Comparison of ENCODE assay signal across 30 cellular contexts in genomic region chr9:89660286-89660685, GRCh38. TPM values are rescaled to one million over a fixed set of nuclear protein-coding genes. Genes with fewer than 3 reads are reported as not detected.
DNase-seq lines count a peak whose midpoint lies in the region; ATAC-seq, FAIRE-seq and TF ChIP-seq lines count a peak whose summit lies in the region.
"Had no signal": no experiment of that assay in that cellular context is flagged by ENCODE, and none has a peak within 500 bp of the region (broad histone marks: within the 10 kb centered on the region; RNA-seq: fewer than 3 reads in every experiment).

No MANE protein-coding gene starts in this region.

- peaks cover 3 to 9% (median 9%) of the 10 kb centered on the region in 3 donors for H3K27me3 Mint-ChIP-seq in CD14-positive monocyte (ENCODE audit: low read depth in 3 of 3)
- H3K27me3 Mint-ChIP-seq in activated naive CD8-positive, alpha-beta T cell treated with anti-CD3 and anti-CD28 coated beads, Interleukin-2, amount 50 U/mL, for 24 hours = peaks cover 6% of the 10 kb centered on the region
- peaks cover 24% of the 10 kb centered on the region for H3K27me3 Mint-ChIP-seq in activated T-cell treated with anti-CD3 and anti-CD28 coated beads, Interleukin-2, amount 50 U/mL, for 24 hours

- no peak for ATAC-seq in activated naive CD8-positive, alpha-beta T cell treated with anti-CD3 and anti-CD28 coated beads, Interleukin-2, amount 50 U/mL, for 24 hours
- ATAC-seq: left ventricle myocardium superior had no signal

- H3K4me3 Mint-ChIP-seq in CD14-positive monocyte = peak overlapping the region in 1 of 2 donors; percentile 42
- no peak overlapping the region for H3K4me3 Mint-ChIP-seq in activated naive CD8-positive, alpha-beta T cell treated with anti-CD3 and anti-CD28 coated beads, Interleukin-2, amount 50 U/mL, for 24 hours
- H3K4me3 Mint-ChIP-seq in activated T-cell treated with anti-CD3 and anti-CD28 coated beads, Interleukin-2, amount 50 U/mL, for 24 hours = no peak overlapping the region
- H3K4me3 Mint-ChIP-seq: activated naive CD4-positive, alpha-beta T cell treated with anti-CD3 and anti-CD28 coated beads for 36 hours; H9; mesothelial cell of epicardium had no signal

- peak overlapping the region; percentile 99 for H3K27ac ChIP-seq in neutrophil
- H3K27ac ChIP-seq: tibial nerve had no signal

- no peak overlapping the region for H3K4me3 ChIP-seq in bronchial epithelial cell (ENCODE audit: low read depth, low read length)
- peak overlapping the region in 1 of 2 experiments; percentile 43 for H3K4me3 ChIP-seq in neutrophil (ENCODE audit: low read depth in 1 of 2, low read length in 1 of 2)
- H3K4me3 ChIP-seq: stomach, tibial nerve had no signal

- intact Hi-C loops in CD14-positive monocyte (cut with micrococcal nuclease) = loop anchor here (5.0 kb wide), 1 partner anchor 58 kb away; no protein-coding TSS in a partner anchor

- H3K36me3 ChIP-seq in bronchial epithelial cell (ENCODE audit: control insufficient read depth, insufficient read depth, low read length) (no peaks in the 10 kb centered on the region), neutrophil (no peaks in the 10 kb centered on the region)
- H3K36me3 ChIP-seq: BE2C, stomach, tibial nerve had no signal

- peaks cover 0 to 2% (median 0%) of the 10 kb centered on the region in 7 donors for H3K9me3 Mint-ChIP-seq in CD14-positive monocyte
- no peaks in the 10 kb centered on the region for H3K9me3 Mint-ChIP-seq in activated naive CD8-positive, alpha-beta T cell treated with anti-CD3 and anti-CD28 coated beads, Interleukin-2, amount 50 U/mL, for 24 hours
- H3K9me3 Mint-ChIP-seq in activated T-cell treated with anti-CD3 and anti-CD28 coated beads, Interleukin-2, amount 50 U/mL, for 24 hours = no peaks in the 10 kb centered on the region
- H3K9me3 Mint-ChIP-seq: activated naive CD4-positive, alpha-beta T cell treated with anti-CD3 and anti-CD28 coated beads for 36 hours; H9; mesothelial cell of epicardium had no signal

- H3K36me3 Mint-ChIP-seq in CD14-positive monocyte = no peaks in the 10 kb centered on the region
- H3K36me3 Mint-ChIP-seq in activated naive CD8-positive, alpha-beta T cell treated with anti-CD3 and anti-CD28 coated beads, Interleukin-2, amount 50 U/mL, for 24 hours (ENCODE audit: low read depth) = no peaks in the 10 kb centered on the region
- H3K36me3 Mint-ChIP-seq in activated T-cell treated with anti-CD3 and anti-CD28 coated beads, Interleukin-2, amount 50 U/mL, for 24 hours (ENCODE audit: low read depth) = no peaks in the 10 kb centered on the region
- H3K36me3 Mint-ChIP-seq: mesothelial cell of epicardium had no signal

- FAIRE-seq in bronchial epithelial cell (lab: Jason Lieb, UNC) = peak; percentile 40
- FAIRE-seq: G401.6 had no signal

- H3K27ac Mint-ChIP-seq in CD14-positive monocyte = peak overlapping the region; percentile 64 to 90 (median 80)
- H3K27ac Mint-ChIP-seq in activated naive CD8-positive, alpha-beta T cell treated with anti-CD3 and anti-CD28 coated beads, Interleukin-2, amount 50 U/mL, for 24 hours = no peak overlapping the region
- H3K27ac Mint-ChIP-seq in activated T-cell treated with anti-CD3 and anti-CD28 coated beads, Interleukin-2, amount 50 U/mL, for 24 hours = no peak overlapping the region
- H3K27ac Mint-ChIP-seq: activated naive CD4-positive, alpha-beta T cell treated with anti-CD3 and anti-CD28 coated beads for 36 hours; mesothelial cell of epicardium had no signal

- H3K27me3 ChIP-seq in bronchial epithelial cell (ENCODE audit: control insufficient read depth, insufficient read depth, low read length) = peaks cover 3% of the 10 kb centered on the region
- no peaks in the 10 kb centered on the region for H3K27me3 ChIP-seq in neutrophil
- H3K27me3 ChIP-seq: BE2C, stomach, tibial nerve had no signal

- TF ChIP-seq CTCF in CD14-positive monocyte (IDR thresholded peaks at IDR 0.05) = no peak
- TF ChIP-seq CTCF in bronchial epithelial cell (IDR thresholded peaks at IDR 0.05; ENCODE audit: insufficient read depth, low read length, severe bottlenecking) = no peak
- peak; percentile 41 for TF ChIP-seq CTCF in neutrophil (IDR thresholded peaks at IDR 0.05)

- H3K9me3 ChIP-seq in neutrophil = no peaks in the 10 kb centered on the region
- H3K9me3 ChIP-seq: BE2C, stomach, tibial nerve had no signal

- peaks cover 66% of the 10 kb centered on the region for H3K4me1 Mint-ChIP-seq in CD14-positive monocyte
- H3K4me1 Mint-ChIP-seq in activated naive CD8-positive, alpha-beta T cell treated with anti-CD3 and anti-CD28 coated beads, Interleukin-2, amount 50 U/mL, for 24 hours = peaks cover 14% of the 10 kb centered on the region
- H3K4me1 Mint-ChIP-seq in activated T-cell treated with anti-CD3 and anti-CD28 coated beads, Interleukin-2, amount 50 U/mL, for 24 hours (ENCODE audit: low read depth) = peaks cover 18% of the 10 kb centered on the region

- DNase-seq in CD14-positive monocyte (ENCODE audit: low spot score) (peak; percentile 70), MV-4-11 (lab: John Stamatoyannopoulos, UW) (peak; percentile 86), bronchial epithelial cell (ENCODE audit: low read depth) (no peak), iPS-NIHi11 (ENCODE audit: low spot score) (no peak), HuH-7.5 (ENCODE audit: low spot score) (no peak)
- DNase-seq in activated naive CD8-positive, alpha-beta T cell treated with anti-CD3 and anti-CD28 coated beads, Interleukin-2, amount 50 U/mL, for 24 hours = no peak
- DNase-seq in activated T-cell treated with anti-CD3 and anti-CD28 coated beads, Interleukin-2, amount 50 U/mL, for 24 hours = no peak
- DNase-seq: activated CD4-positive, alpha-beta T cell treated with anti-CD3 and anti-CD28 coated beads, Interleukin-2, amount 50 U/mL, for 4 hours; activated CD4-positive, CD25-positive, alpha-beta regulatory T cell; activated naive CD4-positive, alpha-beta T cell treated with anti-CD3 and anti-CD28 coated beads for 36 hours; amniotic stem cell; BE2C; DMS53; effector CD4-positive, alpha-beta T cell; erythroblast; glutamatergic neuron; H9; islet precursor cell; left ventricle myocardium superior; NCI-H1436; NCI-H2081 treated with DMSO at 0.1 percent for 48 hours; NCI-H345; NCI-H774; stomach; SW 1271; T1000 had no signal

- H3K4me1 ChIP-seq in neutrophil (ENCODE audit: control insufficient read depth in 1 of 2, insufficient read depth in 1 of 2, low read depth in 1 of 2, low read length in 1 of 2) = peaks cover 100% of the 10 kb centered on the region in 2 experiments

RNA-seq across cellular contexts. Expression of gene GADD45G, which starts 55.5 kb away (rescaled TPM):
- polyA plus RNA-seq in CD14-positive monocyte = 1 to 10 TPM; 1.1 to 1.3 TPM
- total RNA-seq in bronchial epithelial cell = under 0.01 and 1.0 TPM in 2 replicates

Comparison
In these comparisons a context has a peak if more than half of its experiments do, and no peak if none do; other contexts are left out.
1. DNase-seq: peak in CD14-positive monocyte (single experiment) and MV-4-11 (single experiment); none in bronchial epithelial cell (single experiment), iPS-NIHi11 (single experiment), activated naive CD8-positive, alpha-beta T cell treated with anti-CD3 and anti-CD28 coated beads, Interleukin-2, amount 50 U/mL, for 24 hours (single experiment), HuH-7.5 (single experiment) and activated T-cell treated with anti-CD3 and anti-CD28 coated beads, Interleukin-2, amount 50 U/mL, for 24 hours (single experiment).
2. H3K27ac Mint-ChIP-seq: peak in CD14-positive monocyte (7 of 7); none in activated naive CD8-positive, alpha-beta T cell treated with anti-CD3 and anti-CD28 coated beads, Interleukin-2, amount 50 U/mL, for 24 hours (single experiment) and activated T-cell treated with anti-CD3 and anti-CD28 coated beads, Interleukin-2, amount 50 U/mL, for 24 hours (single experiment).